ENCODE assay signal across 31 cellular contexts in genomic region chr7:41755100-41755499, GRCh38. TPM values are rescaled to one million over a fixed set of nuclear protein-coding genes. Genes with fewer than 3 reads are reported as not detected.
"Had no signal": no experiment of that assay in that cellular context is flagged by ENCODE, and none has a peak within 500 bp of the region (broad histone marks: within the 10 kb centered on the region; RNA-seq: fewer than 3 reads in every experiment).

No MANE protein-coding gene starts in this region.

- H3K4me1 ChIP-seq: colonic mucosa, parathyroid adenoma, psoas muscle, right atrium auricular region, stomach, thyroid gland, upper lobe of right lung had no signal

- H3K36me3 Mint-ChIP-seq: activated naive CD4-positive, alpha-beta T cell treated with anti-CD3 and anti-CD28 coated beads, Interleukin-2, amount 50 U/mL, for 24 hours; brain had no signal

- H3K9me3 ChIP-seq: psoas muscle, thyroid gland had no signal

- H3K27ac Mint-ChIP-seq: activated B cell treated with CpG ODN at 0.5 μM for 24 hours; activated CD8-positive, alpha-beta T cell treated with anti-CD3 and anti-CD28 coated beads for 36 hours; activated naive CD4-positive, alpha-beta T cell treated with anti-CD3 and anti-CD28 coated beads, Interleukin-2, amount 50 U/mL, for 24 hours; activated naive CD8-positive, alpha-beta T cell treated with anti-CD3 and anti-CD28 coated beads, Interleukin-2, amount 50 U/mL, for 24 hours; activated T-helper 2 cell treated with anti-CD3 and anti-CD28 coated beads, Interferon-gamma antibody, Interleukin-2, Interleukin-4, amounts not matched to agents 10 μg/mL and 5 μg/mL and 100 μg/mL, durations not matched to agents 14 hours and 24 hours and 36 hours; brain; naive thymus-derived CD4-positive, alpha-beta T cell; stimulated activated naive B cell treated with anti-CD40 and anti-IgM and Interleukin-4, amounts not matched to agents 10 μg/mL and 1 μg/mL and 100 μg/mL, for 72 hours had no signal

- DNase-seq: activated B cell treated with CpG ODN at 0.5 μM for 24 hours; activated CD4-positive, alpha-beta T cell treated with anti-CD3 and anti-CD28 coated beads, Interleukin-2, amount 50 U/mL, for 1 hour; activated CD8-positive, alpha-beta T cell treated with anti-CD3 and anti-CD28 coated beads for 36 hours; activated naive CD8-positive, alpha-beta T cell treated with anti-CD3 and anti-CD28 coated beads, Interleukin-2, amount 50 U/mL, for 24 hours; activated T-cell treated with anti-CD3 and anti-CD28 coated beads, Interleukin-2, amount 50 U/mL, for 48 hours; aorta; cerebellar nuclear complex; colonic mucosa; effector CD8-positive, alpha-beta T cell; head of caudate nucleus; hippocampal formation; kidney; left colon; mammary epithelial cell; midbrain; occipital lobe; psoas muscle; stimulated activated CD4-positive, alpha-beta T cell treated with anti-CD3 and anti-CD28 coated beads, Interleukin-15, amount 100 ng/mL, for 24 hours; stimulated activated CD4-positive, alpha-beta T cell treated with anti-CD3 and anti-CD28 coated beads, Interleukin-2, amount 100 ng/mL, for 24 hours; stimulated activated naive B cell treated with anti-CD40 and anti-IgM and Interleukin-4, amounts not matched to agents 10 μg/mL and 1 μg/mL and 100 μg/mL, for 72 hours; stomach; thyroid gland; upper lobe of right lung had no signal

- H2AFZ ChIP-seq: parathyroid adenoma had no signal

- H3K27me3 ChIP-seq: cardiac muscle cell, colonic mucosa, right atrium auricular region, stomach, thyroid gland, upper lobe of right lung had no signal

- H3K79me2 ChIP-seq: parathyroid adenoma had no signal

- H3K4me3 Mint-ChIP-seq: activated B cell treated with CpG ODN at 0.5 μM for 24 hours; activated CD8-positive, alpha-beta T cell treated with anti-CD3 and anti-CD28 coated beads for 36 hours; activated naive CD4-positive, alpha-beta T cell treated with anti-CD3 and anti-CD28 coated beads, Interleukin-2, amount 50 U/mL, for 24 hours; activated naive CD8-positive, alpha-beta T cell treated with anti-CD3 and anti-CD28 coated beads, Interleukin-2, amount 50 U/mL, for 24 hours; brain; naive thymus-derived CD4-positive, alpha-beta T cell; stimulated activated naive B cell treated with anti-CD40 and anti-IgM and Interleukin-4, amounts not matched to agents 10 μg/mL and 1 μg/mL and 100 μg/mL, for 72 hours had no signal

- H3K4me3 ChIP-seq: cardiac muscle cell, colonic mucosa, psoas muscle, right atrium auricular region, stomach, thyroid gland, upper lobe of right lung had no signal

- H3K36me3 ChIP-seq: cardiac muscle cell, colonic mucosa, right atrium auricular region, stomach, thyroid gland, upper lobe of right lung had no signal

- H3K27ac ChIP-seq: cardiac muscle cell, colonic mucosa, parathyroid adenoma, psoas muscle, right atrium auricular region, stomach, thyroid gland, upper lobe of right lung had no signal

- H3K9ac ChIP-seq: parathyroid adenoma had no signal

- ATAC-seq: activated CD8-positive, alpha-beta T cell treated with anti-CD3 and anti-CD28 coated beads for 36 hours; activated naive CD8-positive, alpha-beta T cell treated with anti-CD3 and anti-CD28 coated beads, Interleukin-2, amount 50 U/mL, for 24 hours; left colon; naive thymus-derived CD4-positive, alpha-beta T cell; psoas muscle; stimulated activated naive B cell treated with anti-CD40 and anti-IgM and Interleukin-4, amounts not matched to agents 10 μg/mL and 1 μg/mL and 100 μg/mL, for 72 hours; upper lobe of right lung had no signal

- H3K4me1 Mint-ChIP-seq: activated B cell treated with CpG ODN at 0.5 μM for 24 hours; activated naive CD4-positive, alpha-beta T cell treated with anti-CD3 and anti-CD28 coated beads, Interleukin-2, amount 50 U/mL, for 24 hours; activated naive CD8-positive, alpha-beta T cell treated with anti-CD3 and anti-CD28 coated beads, Interleukin-2, amount 50 U/mL, for 24 hours; brain; naive thymus-derived CD4-positive, alpha-beta T cell had no signal

- H3K27me3 Mint-ChIP-seq: activated B cell treated with CpG ODN at 0.5 μM for 24 hours; brain; stimulated activated naive B cell treated with anti-CD40 and anti-IgM and Interleukin-4, amounts not matched to agents 10 μg/mL and 1 μg/mL and 100 μg/mL, for 72 hours had no signal

RNA-seq across cellular contexts. Expression of gene INHBA, which starts 52.2 kb away (rescaled TPM):
- total RNA-seq: activated CD8-positive, alpha-beta T cell treated with anti-CD3 and anti-CD28 coated beads for 36 hours; T-helper 2 cell treated with Interferon-gamma antibody and Interleukin-4, amounts not matched to agents 100 ng/mL and 5 ng/mL, for 36 hours had no signal
- polyA plus RNA-seq: naive thymus-derived CD4-positive, alpha-beta T cell had no signal
